27 cellular contexts compared by ENCODE assay signal in genomic region chr6:63676412-63677114, GRCh38. TPM values are rescaled to one million over a fixed set of nuclear protein-coding genes. Genes with fewer than 3 reads are reported as not detected.
DNase-seq lines count a peak whose midpoint lies in the region; ATAC-seq, FAIRE-seq and TF ChIP-seq lines count a peak whose summit lies in the region.
"Had no signal": no experiment of that assay in that cellular context is flagged by ENCODE, and none has a peak within 500 bp of the region (broad histone marks: within the 10 kb centered on the region; RNA-seq: fewer than 3 reads in every experiment).

No MANE protein-coding gene starts in this region.

- peak; percentile 45 for ATAC-seq in Right ventricle myocardium inferior
- no peak for ATAC-seq in HG02623 (IDR thresholded peaks at IDR 0.05; ENCODE audit: unreplicated experiment)
- ATAC-seq: activated naive CD8-positive, alpha-beta T cell treated with anti-CD3 and anti-CD28 coated beads, Interleukin-2, amount 50 U/mL, for 24 hours had no signal

- TF ChIP-seq POLR2A in endothelial cell of umbilical vein (IDR thresholded peaks at IDR 0.05; ENCODE audit: low read depth, low read length) (no peak), tibial nerve (IDR thresholded peaks at IDR 0.05) (no peak)

- no peak for DNase-seq in Right ventricle myocardium inferior (ENCODE audit: missing footprints)
- no peak for DNase-seq in cardiac septum (ENCODE audit: low spot score)
- no peak for DNase-seq in endothelial cell of umbilical vein (ENCODE audit: low read depth, low spot score)
- DNase-seq in tibial nerve (ENCODE audit: low spot score in 2 of 2), result no peak
- no peak for DNase-seq in nucleus accumbens (lab: John Stamatoyannopoulos, UW)
- DNase-seq in hepatic stellate cell (ENCODE audit: low spot score), result no peak
- DNase-seq: activated CD4-positive, alpha-beta T cell treated with anti-CD3 and anti-CD28 coated beads, Interleukin-2, amount 10 ng/mL, durations not matched to agents 24 days and 14 days; activated naive CD8-positive, alpha-beta T cell treated with anti-CD3 and anti-CD28 coated beads, Interleukin-2, amount 50 U/mL, for 24 hours; activated T-cell treated with anti-CD3 and anti-CD28 coated beads, Interleukin-2, amount 50 U/mL, for 1 hour; CD4-positive, alpha-beta memory T cell; effector memory CD4-positive, alpha-beta T cell; gastrocnemius medialis; HFFc6; lower lobe of right lung; NCI-H1694; NCI-H524; PC-9; SIG-M5; stimulated activated naive CD4-positive, alpha-beta T cell treated with Interleukin-2 at 50 U/mL for 16 hours; T1000 had no signal

- H3K36me3 ChIP-seq in endothelial cell of umbilical vein (ENCODE audit: control insufficient read depth in 2 of 2, extremely low read depth in 1 of 2, insufficient read depth in 2 of 2, low read length in 2 of 2), result no peaks in the 10 kb centered on the region
- H3K36me3 ChIP-seq in liver (ENCODE audit: control insufficient read depth in 4 of 4, insufficient read depth in 3 of 4, low read depth in 1 of 4, low read length in 3 of 4), result peaks cover 0 to 1% (median 0%) of the 10 kb centered on the region in 4 donors
- peaks cover 0 to 15% (median 0%) of the 10 kb centered on the region in 3 donors for H3K36me3 ChIP-seq in tibial nerve
- H3K36me3 ChIP-seq: gastrocnemius medialis, thoracic aorta had no signal

- H3K4me1 ChIP-seq in endothelial cell of umbilical vein (ENCODE audit: control insufficient read depth, extremely low read depth, insufficient read depth, low read length), result no peaks in the 10 kb centered on the region
- peaks cover 0 to 45% (median 10%) of the 10 kb centered on the region in 4 donors for H3K4me1 ChIP-seq in liver (ENCODE audit: control insufficient read depth in 4 of 4, insufficient read depth in 4 of 4, low read length in 3 of 4)
- H3K4me1 ChIP-seq in tibial nerve, result peaks cover 0 to 73% (median 14%) of the 10 kb centered on the region in 4 donors

- no peak for TF ChIP-seq RAD21 in liver (IDR thresholded peaks at IDR 0.05)

- BruUV-seq in endothelial cell of umbilical vein (replicated peaks; lab: Mats Ljungman, UMichigan), result no TSS peak

- no peak for TF ChIP-seq EP300 in tibial nerve (IDR thresholded peaks at IDR 0.05)

- no peaks in the 10 kb centered on the region for H3K27me3 ChIP-seq in endothelial cell of umbilical vein (ENCODE audit: control insufficient read depth in 2 of 2, insufficient read depth in 2 of 2, low read length in 2 of 2)
- no peaks in the 10 kb centered on the region for H3K27me3 ChIP-seq in liver (ENCODE audit: control insufficient read depth in 4 of 4, insufficient read depth in 4 of 4, low read length in 3 of 4)
- no peaks in the 10 kb centered on the region for H3K27me3 ChIP-seq in tibial nerve
- H3K27me3 ChIP-seq: body of pancreas, gastrocnemius medialis, vagina had no signal

- no peak for FAIRE-seq in endothelial cell of umbilical vein (lab: Jason Lieb, UNC)
- FAIRE-seq: GM12892 had no signal

- no peaks in the 10 kb centered on the region for H3K9me1 ChIP-seq in endothelial cell of umbilical vein (replicated peaks; ENCODE audit: control insufficient read depth, extremely low read depth, insufficient read depth, low read length)

- H3K27ac ChIP-seq in endothelial cell of umbilical vein (ENCODE audit: insufficient read depth, low read depth, low read length) (no peak overlapping the region), liver (ENCODE audit: low read depth in 1 of 2, low read length in 2 of 2) (peak overlapping the region; percentile 75 to 87), tibial nerve (peak overlapping the region in 3 of 4 donors; percentile 5 to 58 (median 32))
- H3K27ac ChIP-seq: 22Rv1, lower lobe of right lung, PC-9, thoracic aorta, vagina had no signal

- dilution Hi-C loops in endothelial cell of umbilical vein (cut with MboI; ENCODE audit: extremely low pct_ligation_motif_present, low sequenced_read_pairs), result no loop called here

- H2AFZ ChIP-seq in endothelial cell of umbilical vein (ENCODE audit: low read depth, low read length), result no peak overlapping the region
- H2AFZ ChIP-seq: PC-9 had no signal

- 91% methylated on average over 3 of the region's 3 CpGs for WGBS in liver
- 84 to 85% methylated on average over 3 of the region's 3 CpGs for WGBS in tibial nerve, 2 donors

- peaks cover 4% of the 10 kb centered on the region for H4K20me1 ChIP-seq in endothelial cell of umbilical vein (replicated peaks; ENCODE audit: control insufficient read depth, extremely low read depth, insufficient read depth, low read length)

- no peak overlapping the region for H3K9ac ChIP-seq in endothelial cell of umbilical vein (replicated peaks; ENCODE audit: extremely low read depth, insufficient read depth, low read length)
- no peak overlapping the region for H3K9ac ChIP-seq in liver (ENCODE audit: low read depth in 1 of 2, low read length in 2 of 2)

- H3K4me3 ChIP-seq in endothelial cell of umbilical vein (replicated peaks in 1 of 3; ENCODE audit: insufficient read depth in 1 of 3, low read depth in 1 of 3, low read length in 3 of 3), result no peak overlapping the region
- no peak overlapping the region for H3K4me3 ChIP-seq in liver (ENCODE audit: low read depth in 1 of 3, low read length in 3 of 3)
- H3K4me3 ChIP-seq in tibial nerve, result no peak overlapping the region
- H3K4me3 ChIP-seq: body of pancreas, gastrocnemius medialis, lower lobe of right lung, PC-9, thoracic aorta, vagina had no signal

- H3K9me3 ChIP-seq in endothelial cell of umbilical vein (replicated peaks; ENCODE audit: control insufficient read depth, insufficient read depth, low read length), result no peaks in the 10 kb centered on the region
- H3K9me3 ChIP-seq in liver (ENCODE audit: control insufficient read depth in 4 of 4, low read length in 3 of 4), result no peaks in the 10 kb centered on the region
- no peaks in the 10 kb centered on the region for H3K9me3 ChIP-seq in tibial nerve
- H3K9me3 ChIP-seq: body of pancreas, gastrocnemius medialis, lower lobe of right lung, thoracic aorta, vagina had no signal

- H3K4me2 ChIP-seq in endothelial cell of umbilical vein (ENCODE audit: insufficient read depth, low read length), result no peak overlapping the region
- H3K4me2 ChIP-seq: PC-9 had no signal

- peaks cover 20% of the 10 kb centered on the region for H3K79me2 ChIP-seq in endothelial cell of umbilical vein (ENCODE audit: control insufficient read depth, insufficient read depth, low read length)

- intact Hi-C loops in Right ventricle myocardium inferior (cut with DNase I) (no loop called here), cardiac septum (cut with DNase I) (no loop called here), endothelial cell of umbilical vein (cut with micrococcal nuclease) (no loop called here)

- CTCF ChIA-PET in endothelial cell of umbilical vein (lab: Charles Lee), result interaction anchor here (0.6 to 1.2 kb wide), 2 partner anchors 39 to 126 kb away, joined by 3 read pairs; no protein-coding TSS in a partner anchor

- TF ChIP-seq CTCF in endothelial cell of umbilical vein (IDR thresholded peaks at IDR 0.05; ENCODE audit: extremely low read depth in 1 of 2, insufficient read depth in 1 of 2, low read depth in 1 of 2, low read length in 2 of 2), result no peak
- no peak for TF ChIP-seq CTCF in liver (IDR thresholded peaks at IDR 0.05; ENCODE audit: low read depth, low read length, missing input control)
- no peak for TF ChIP-seq CTCF in tibial nerve (IDR thresholded peaks at IDR 0.05)

- POLR2A ChIA-PET in endothelial cell of umbilical vein (lab: Charles Lee), result no interaction called here

TF ChIP-seq in endothelial cell of umbilical vein, 7 proteins besides CTCF, POLR2A, EP300 and RAD21:
- TF ChIP-seq POLR2AphosphoS5 (IDR thresholded peaks at IDR 0.05; ENCODE audit: insufficient read depth, low read depth, low read length), result no peak
- TF ChIP-seq FOS (IDR thresholded peaks at IDR 0.05; ENCODE audit: borderline replicate concordance, insufficient read depth, low read length), result peak; percentile 14
TF ChIP-seq in endothelial cell of umbilical vein: peak in this region for 1.

TF ChIP-seq in liver, 16 proteins besides CTCF, POLR2A, EP300 and RAD21 (continues in another document):
- TF ChIP-seq SP1 (IDR thresholded peaks at IDR 0.05) (no peak), MAX (IDR thresholded peaks at IDR 0.05) (no peak), HNF4A (conservative IDR thresholded peaks at IDR 0.05) (no peak)

RNA-seq across cellular contexts. Expression of gene PHF3, which starts 41.0 kb away (rescaled TPM):
- 33.4 TPM for total RNA-seq in Right ventricle myocardium inferior
- 38.8 TPM for total RNA-seq in cardiac septum
- total RNA-seq in endothelial cell of umbilical vein, result 29.6 and 29.9 TPM in 2 replicates
- polyA plus RNA-seq in endothelial cell of umbilical vein, result 3.9 and 4.6 TPM in 2 replicates
- polyA plus RNA-seq in endothelial cell of umbilical vein (2011; cell fraction: cytosol; rRNA removed), result 7.1 and 7.2 TPM in 2 replicates
- 14.5 and 18.0 TPM in 2 replicates for polyA plus RNA-seq in endothelial cell of umbilical vein (2011; cell fraction: nucleus; rRNA removed)
- polyA plus RNA-seq in endothelial cell of umbilical vein (2012), result 11.9 and 18.6 TPM in 2 replicates
- polyA minus RNA-seq in endothelial cell of umbilical vein, result 15.2 and 20.6 TPM in 2 replicates
- polyA minus RNA-seq in endothelial cell of umbilical vein (2011; cell fraction: cytosol; rRNA and poly(A)+ RNA removed), result 32.4 TPM
- 49.1 and 56.3 TPM in 2 replicates for polyA minus RNA-seq in endothelial cell of umbilical vein (2011; cell fraction: nucleus; rRNA and poly(A)+ RNA removed)
- total RNA-seq in liver, result 10 to 100 TPM; 38.6 to 38.9 TPM
- 10 to 100 TPM in 1 of 2 donors, 1 to 10 TPM in 1; 7.7 to 11.7 TPM for polyA plus RNA-seq in liver
- total RNA-seq in tibial nerve, result 10 to 100 TPM; 59.1 to 75.3 (median 69.9) TPM
